In the genomic region with DNA sequence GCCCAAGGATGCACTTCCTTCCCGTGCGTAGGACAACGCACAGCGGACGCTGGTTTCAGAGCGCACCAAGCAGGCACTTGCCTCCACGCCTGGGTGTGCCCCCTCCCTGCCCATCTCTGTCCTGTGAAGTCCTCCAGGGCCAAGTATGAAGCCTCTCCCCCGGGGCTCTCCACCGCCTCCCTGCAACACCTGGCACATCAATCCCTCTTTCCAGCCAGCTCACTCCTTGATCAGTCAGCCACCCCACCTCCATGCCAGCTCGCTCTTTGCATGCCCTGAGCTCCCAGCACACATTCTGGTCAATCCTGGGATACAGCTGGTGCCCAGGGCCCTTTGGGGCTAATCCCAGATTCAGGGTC, we compare ENCODE assay signal across 22 cellular contexts. TPM values are rescaled to one million over a fixed set of nuclear protein-coding genes. Genes with fewer than 3 reads are reported as not detected.
A peak's percentile ranks its signal among the peaks of the same experiment; 100 is the strongest.
DNase-seq lines count a peak whose midpoint lies in the region; ATAC-seq and TF ChIP-seq lines count a peak whose summit lies in the region.
"Had no signal": no experiment of that assay in that cellular context is flagged by ENCODE, and none has a peak within 500 bp of the region (broad histone marks: within the 10 kb centered on the region; RNA-seq: fewer than 3 reads in every experiment).

No MANE protein-coding gene starts in this region.

- H3K4me2 ChIP-seq in mesendoderm (ENCODE audit: low read length) = no peak overlapping the region

- no peak overlapping the region for H2AK5ac ChIP-seq in mesendoderm (ENCODE audit: low read length)

- WGBS in mesendoderm (ENCODE audit: extremely low coverage, insufficient coverage, low lambda C conversion rate) = no CpG with 5 or more reads among the region's 10 CpGs

- no peak overlapping the region for H2BK120ac ChIP-seq in mesendoderm (ENCODE audit: low read depth, low read length)

- no peak for TF ChIP-seq CTCF in 22Rv1 (IDR thresholded peaks at IDR 0.05)
- no peak for TF ChIP-seq CTCF in dorsolateral prefrontal cortex (IDR thresholded peaks at IDR 0.05 in 54 of 56, conservative IDR thresholded peaks at IDR 0.05 in 2 of 56; ENCODE audit: low read depth in 1 of 56, partially characterized antibody in 56 of 56)

- H3K4me3 ChIP-seq in mesendoderm (ENCODE audit: low read length) (no peak overlapping the region), dorsolateral prefrontal cortex (no peak overlapping the region)
- H3K4me3 ChIP-seq: Peyer's patch had no signal

- H3K27ac ChIP-seq in 22Rv1 = 0 out of 2 replicates have a peak overlapping the region, but pooled peaks have one; percentile 46
- H3K27ac ChIP-seq in mesendoderm (ENCODE audit: low read depth, low read length) = no peak overlapping the region
- H3K27ac ChIP-seq in dorsolateral prefrontal cortex = no peak overlapping the region
- H3K27ac ChIP-seq: Peyer's patch had no signal

- H3K27me3 ChIP-seq in mesendoderm (ENCODE audit: insufficient read depth, low read length, poor library complexity) (no peaks in the 10 kb centered on the region), dorsolateral prefrontal cortex (peaks cover 0 to 3% (median 0%) of the 10 kb centered on the region in 45 donors)
- H3K27me3 ChIP-seq: BE2C, Peyer's patch had no signal

- peaks cover 6% of the 10 kb centered on the region for H3K4me1 ChIP-seq in mesendoderm (ENCODE audit: control insufficient read depth, low read depth, low read length)
- H3K4me1 ChIP-seq: BE2C had no signal

- no peak overlapping the region for H3K9ac ChIP-seq in mesendoderm (ENCODE audit: low read length)

- H3K23ac ChIP-seq in mesendoderm (ENCODE audit: low read length) = no peak overlapping the region

- no peak overlapping the region for H4K5ac ChIP-seq in mesendoderm (ENCODE audit: low read length)

- intact Hi-C loops in posterior vena cava (cut with DNase I) = no loop called here
- intact Hi-C loops in dorsolateral prefrontal cortex (cut with DNase I) = no loop called here

- DNase-seq in NCI-H345 (lab: John Stamatoyannopoulos, UW) (peak; percentile 25), left lobe of liver (ENCODE audit: low spot score) (peak; percentile 77), posterior vena cava (ENCODE audit: low spot score) (peak; percentile 57), mesendoderm (no peak), dorsolateral prefrontal cortex (no peak)
- no peak for DNase-seq in activated T-cell treated with anti-CD3 and anti-CD28 coated beads, Interleukin-2, amount 50 U/mL, for 24 hours
- DNase-seq: BE2C; CD4-positive, alpha-beta memory T cell; DMS153; GDM1; HCEC 1CT; MV-4-11; NCI-H1417; NCI-H187 treated with DMSO at 0.1 percent for 48 hours; NCI-H226; NCI-H526 had no signal

- H3K56ac ChIP-seq in mesendoderm (ENCODE audit: low read length) = no peak overlapping the region

- no peak overlapping the region for H2BK5ac ChIP-seq in mesendoderm (ENCODE audit: low read length)

- peaks cover 4% of the 10 kb centered on the region for H3K9me3 Mint-ChIP-seq in activated T-cell treated with anti-CD3 and anti-CD28 coated beads, Interleukin-2, amount 50 U/mL, for 24 hours

- H4K8ac ChIP-seq in mesendoderm (ENCODE audit: low read depth, low read length) = no peak overlapping the region

- H3K36me3 ChIP-seq in mesendoderm (ENCODE audit: control insufficient read depth, insufficient read depth, low read length) = peaks cover 2% of the 10 kb centered on the region
- H3K36me3 ChIP-seq: BE2C, Peyer's patch had no signal

- H3K4ac ChIP-seq in mesendoderm (ENCODE audit: low read depth, low read length) = no peak overlapping the region

- H3K36me3 Mint-ChIP-seq in activated T-cell treated with anti-CD3 and anti-CD28 coated beads, Interleukin-2, amount 50 U/mL, for 24 hours (ENCODE audit: low read depth) = no peaks in the 10 kb centered on the region
- H3K36me3 Mint-ChIP-seq: CD4-positive, alpha-beta memory T cell had no signal

- no peak overlapping the region for H3K18ac ChIP-seq in mesendoderm (ENCODE audit: low read length)

- no peak overlapping the region for H3K27ac Mint-ChIP-seq in activated T-cell treated with anti-CD3 and anti-CD28 coated beads, Interleukin-2, amount 50 U/mL, for 24 hours
- H3K27ac Mint-ChIP-seq: CD4-positive, alpha-beta memory T cell had no signal

- H3K4me3 Mint-ChIP-seq in activated T-cell treated with anti-CD3 and anti-CD28 coated beads, Interleukin-2, amount 50 U/mL, for 24 hours = no peak overlapping the region
- H3K4me3 Mint-ChIP-seq: CD4-positive, alpha-beta memory T cell had no signal

- no peaks in the 10 kb centered on the region for H3K79me2 ChIP-seq in mesendoderm (ENCODE audit: control insufficient read depth, insufficient read depth, low read length)

- no peak overlapping the region for H2BK15ac ChIP-seq in mesendoderm (replicated peaks; ENCODE audit: low read depth)

- no peaks in the 10 kb centered on the region for H3K4me1 Mint-ChIP-seq in activated T-cell treated with anti-CD3 and anti-CD28 coated beads, Interleukin-2, amount 50 U/mL, for 24 hours (ENCODE audit: low read depth)
- H3K4me1 Mint-ChIP-seq: CD4-positive, alpha-beta memory T cell had no signal

- H3K27me3 Mint-ChIP-seq in activated T-cell treated with anti-CD3 and anti-CD28 coated beads, Interleukin-2, amount 50 U/mL, for 24 hours = peaks cover 14% of the 10 kb centered on the region

- H3K79me1 ChIP-seq in mesendoderm (ENCODE audit: low read length) = no peaks in the 10 kb centered on the region

- ATAC-seq in left lobe of liver = peak; percentile 52
- no peak for ATAC-seq in GM18511 (IDR thresholded peaks at IDR 0.05; ENCODE audit: unreplicated experiment)
- ATAC-seq: Right ventricle myocardium inferior had no signal

RNA-seq across cellular contexts. Expression of a gene that starts 16.3 kb away (rescaled TPM):
- total RNA-seq in left lobe of liver = not detected
- not detected for total RNA-seq in posterior vena cava
- not detected for polyA plus RNA-seq in mesendoderm (2013, experiment 1 of 2)
- polyA plus RNA-seq in mesendoderm (2013, experiment 2 of 2) = not detected
- total RNA-seq in dorsolateral prefrontal cortex = not detected
- total RNA-seq: CD4-positive, alpha-beta memory T cell; Daoy; Peyer's patch; Right ventricle myocardium inferior; SK-MEL-5 had no signal
- polyA plus RNA-seq: CD4-positive, alpha-beta memory T cell had no signal

RNA-seq across cellular contexts. Expression of a gene that starts 40.5 kb away (rescaled TPM):
- total RNA-seq in left lobe of liver (88.5 TPM), posterior vena cava (1 to 10 TPM; 2.0 to 2.7 TPM), dorsolateral prefrontal cortex (1 to 10 TPM in 110 of 120 experiments, under 1 TPM in 10; 0.40 to 6.6 (median 2.1) TPM)
- 111 TPM for polyA plus RNA-seq in mesendoderm (2013, experiment 1 of 2)
- 108 TPM for polyA plus RNA-seq in mesendoderm (2013, experiment 2 of 2)
- total RNA-seq: CD4-positive, alpha-beta memory T cell had no signal
- polyA plus RNA-seq: CD4-positive, alpha-beta memory T cell had no signal

Comparison
In these comparisons a context has a peak if more than half of its experiments do, and no peak if none do; other contexts are left out.
1. DNase-seq: peak in NCI-H345 (single experiment), left lobe of liver (single experiment) and posterior vena cava (single experiment); none in mesendoderm (single experiment), activated T-cell treated with anti-CD3 and anti-CD28 coated beads, Interleukin-2, amount 50 U/mL, for 24 hours (single experiment) and dorsolateral prefrontal cortex (0 of 10).
2. RNA of a gene that starts 40.5 kb away (total RNA-seq): 88.5 TPM in left lobe of liver (single experiment); 2.0 to 2.7 TPM in posterior vena cava and 0.40 to 6.6 TPM in dorsolateral prefrontal cortex; every median in the first group is over 10 times any median in the second.